In genomic region chr6:36874443-36875249, GRCh38 we compare ENCODE assay signal across 1 cellular context.
TF ChIP-seq lines count a peak whose summit lies in the region.

TSS of gene PPIL1 (minus strand) at chr6:36874803. CDS start at chr6:36874772, 31 bp downstream.

TF ChIP-seq in HepG2, 621 proteins besides CTCF, POLR2A, EP300 and RAD21 (continued from another document and continues in another):
- no peak for TF ChIP-seq ZNF549 (CRISPR knock-in tag; IDR thresholded peaks at IDR 0.05)
- TF ChIP-seq HNRNPLL (IDR thresholded peaks at IDR 0.05; ENCODE audit: low read depth, low read length, poor library complexity, severe bottlenecking): peak; percentile 62
- TF ChIP-seq PTBP1 (IDR thresholded peaks at IDR 0.05; ENCODE audit: low read depth, low read length, poor library complexity, severe bottlenecking): peak; percentile 81
- TF ChIP-seq PLSCR1 (CRISPR knock-in tag; IDR thresholded peaks at IDR 0.05; ENCODE audit: borderline replicate concordance): 0 out of 2 replicates have a peak, but pooled peaks have one; percentile 48
- peak; percentile 72; the same call in 1 of the 2 replicates for TF ChIP-seq FOXP4 (CRISPR knock-in tag; IDR thresholded peaks at IDR 0.05)
- TF ChIP-seq ZNF772 (CRISPR knock-in tag; IDR thresholded peaks at IDR 0.05): peak; percentile 95
- TF ChIP-seq ZNF20 (CRISPR knock-in tag; IDR thresholded peaks at IDR 0.05): no peak
- peak; percentile 78; the same call in 1 of the 2 replicates for TF ChIP-seq ZNF709 (CRISPR knock-in tag; IDR thresholded peaks at IDR 0.05)
- peak; percentile 95 for TF ChIP-seq MED8 (CRISPR knock-in tag; IDR thresholded peaks at IDR 0.05; ENCODE audit: insufficient replicate concordance)
- TF ChIP-seq ZNF451 (CRISPR knock-in tag; IDR thresholded peaks at IDR 0.05): peak; percentile 93; the same call in 1 of the 2 replicates
- peak; percentile 82 for TF ChIP-seq ZSCAN21 (CRISPR knock-in tag; IDR thresholded peaks at IDR 0.05; ENCODE audit: borderline replicate concordance)
- no peak for TF ChIP-seq ATAD3A (CRISPR knock-in tag; IDR thresholded peaks at IDR 0.05)
- no peak for TF ChIP-seq XBP1 (CRISPR knock-in tag; IDR thresholded peaks at IDR 0.05)
- peak; percentile 98; the same call in 1 of the 2 replicates for TF ChIP-seq ZNF350 (CRISPR knock-in tag; IDR thresholded peaks at IDR 0.05; ENCODE audit: borderline replicate concordance, low read depth)
- TF ChIP-seq ZFP1 (CRISPR knock-in tag; IDR thresholded peaks at IDR 0.05): 0 out of 2 replicates have a peak, but pooled peaks have one; percentile 20
- no peak for TF ChIP-seq SIX4 (CRISPR knock-in tag; IDR thresholded peaks at IDR 0.05)
- no peak for TF ChIP-seq ZNF562 (CRISPR knock-in tag; IDR thresholded peaks at IDR 0.05; ENCODE audit: borderline replicate concordance)
- no peak for TF ChIP-seq ZNF34 (CRISPR knock-in tag; IDR thresholded peaks at IDR 0.05; ENCODE audit: borderline replicate concordance)
- no peak for TF ChIP-seq ATF7 (IDR thresholded peaks at IDR 0.05)
- TF ChIP-seq ATF7 (CRISPR knock-in tag; IDR thresholded peaks at IDR 0.05): peak; percentile 62; the same call in 1 of the 2 replicates
- no peak for TF ChIP-seq RARG (CRISPR knock-in tag; IDR thresholded peaks at IDR 0.05; ENCODE audit: low read depth)
- TF ChIP-seq NFE2L2 (IDR thresholded peaks at IDR 0.05; ENCODE audit: low read length): no peak
- peak; percentile 51; the same call in 1 of the 2 replicates for TF ChIP-seq TFAP4 (IDR thresholded peaks at IDR 0.05; ENCODE audit: borderline replicate concordance, low read depth)
- TF ChIP-seq ZNF331 (CRISPR knock-in tag; IDR thresholded peaks at IDR 0.05): peak; percentile 81
- TF ChIP-seq HMG20A (CRISPR knock-in tag; IDR thresholded peaks at IDR 0.05; ENCODE audit: borderline replicate concordance): no peak
- TF ChIP-seq ELF1 (CRISPR knock-in tag; IDR thresholded peaks at IDR 0.05): peak; percentile 88
- TF ChIP-seq GMEB2 (CRISPR knock-in tag; IDR thresholded peaks at IDR 0.05; ENCODE audit: low read depth): peak; percentile 68
- TF ChIP-seq MTA1 (CRISPR knock-in tag; IDR thresholded peaks at IDR 0.05; ENCODE audit: borderline replicate concordance): peak; percentile 80; the same call in 1 of the 2 replicates
- peak; percentile 89 for TF ChIP-seq DR1 (CRISPR knock-in tag; IDR thresholded peaks at IDR 0.05)
- peak; percentile 47; the same call in 1 of the 2 replicates for TF ChIP-seq HOMEZ (CRISPR knock-in tag; IDR thresholded peaks at IDR 0.05; ENCODE audit: low read depth)
- TF ChIP-seq KMT2A (CRISPR knock-in tag; IDR thresholded peaks at IDR 0.05): peak; percentile 99
- 0 out of 2 replicates have a peak, but pooled peaks have one; percentile 37 for TF ChIP-seq ZNF550 (CRISPR knock-in tag; IDR thresholded peaks at IDR 0.05; ENCODE audit: borderline replicate concordance)
- peak; percentile 100 for TF ChIP-seq GABPB1 (CRISPR knock-in tag; IDR thresholded peaks at IDR 0.05)
- TF ChIP-seq KIAA2018 (CRISPR knock-in tag; IDR thresholded peaks at IDR 0.05; ENCODE audit: borderline replicate concordance): no peak
- peak; percentile 83 for TF ChIP-seq SKI (IDR thresholded peaks at IDR 0.05; ENCODE audit: partially characterized antibody)
- no peak for TF ChIP-seq PRMT3 (CRISPR knock-in tag; IDR thresholded peaks at IDR 0.05; ENCODE audit: borderline replicate concordance, low read depth)
- TF ChIP-seq MED13 (CRISPR knock-in tag; IDR thresholded peaks at IDR 0.05): peak; percentile 90
- TF ChIP-seq ZNF670 (CRISPR knock-in tag; IDR thresholded peaks at IDR 0.05; ENCODE audit: borderline replicate concordance): peak; percentile 97
- TF ChIP-seq ELF3 (CRISPR knock-in tag; IDR thresholded peaks at IDR 0.05): peak; percentile 82
- peak; percentile 81; the same call in 1 of the 2 replicates for TF ChIP-seq IRF2 (CRISPR knock-in tag; IDR thresholded peaks at IDR 0.05)
- TF ChIP-seq HNRNPK (IDR thresholded peaks at IDR 0.05; ENCODE audit: low read depth, low read length, poor library complexity, severe bottlenecking): no peak
- no peak for TF ChIP-seq SRSF9 (IDR thresholded peaks at IDR 0.05; ENCODE audit: borderline replicate concordance, insufficient read depth, low read depth, low read length, poor library complexity, severe bottlenecking)
- no peak for TF ChIP-seq CEBPZ (IDR thresholded peaks at IDR 0.05; ENCODE audit: low read length)
